In the genomic region with DNA sequence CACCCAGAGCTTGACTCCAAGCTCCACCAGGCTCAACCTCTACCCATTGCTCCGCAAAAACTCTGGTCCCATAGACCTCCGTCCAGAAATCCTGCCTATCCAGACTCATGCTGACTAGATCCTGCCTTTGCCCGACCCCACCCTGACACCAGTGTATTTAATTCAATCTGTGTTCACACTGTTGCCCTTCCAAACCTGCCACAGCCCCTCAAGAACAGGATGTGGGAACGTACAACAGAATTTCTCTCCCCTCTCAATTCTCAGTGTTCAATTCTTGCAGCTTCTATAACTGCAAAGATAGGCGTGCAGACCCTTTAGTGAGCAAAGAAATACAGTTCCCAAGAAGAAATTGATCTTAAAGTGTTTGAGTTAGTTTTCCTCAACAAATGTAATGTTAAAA, we compare ENCODE assay signal across 34 cellular contexts.
"Had no signal": no experiment of that assay in that cellular context is flagged by ENCODE, and none has a peak within 500 bp of the region (broad histone marks: within the 10 kb centered on the region; RNA-seq: fewer than 3 reads in every experiment).

No MANE protein-coding gene starts in this region.

- H3K27ac ChIP-seq: ascending aorta, cardiac muscle cell, VCaP had no signal

- H3K27me3 ChIP-seq: ascending aorta, cardiac muscle cell had no signal

- H3K9me3 ChIP-seq: ascending aorta had no signal

- H3K9me3 Mint-ChIP-seq: activated CD4-positive, alpha-beta memory T cell treated with anti-CD3 and anti-CD28 coated beads for 36 hours; activated CD4-positive, alpha-beta T cell treated with anti-CD3 and anti-CD28 coated beads, Interleukin-2, amount 10 ng/mL, durations not matched to agents 24 days and 14 days; activated naive CD8-positive, alpha-beta T cell treated with anti-CD3 and anti-CD28 coated beads, Interleukin-2, amount 10 ng/mL, durations not matched to agents 7 days and 5 days; activated T-helper 17 cell treated with anti-CD3 and anti-CD28 coated beads, Interleukin-2, amount 50 U/mL, for 72 hours; T-helper 1 cell treated with Interleukin-12 subunit alpha and Interleukin-12 subunit beta and Interleukin-4 antibody, amounts not matched to agents 30 μg/mL and 1 μg/mL, for 36 hours; T-helper 2 cell treated with Interferon-gamma antibody and Interleukin-4, amounts not matched to agents 5 μg/mL and 100 μg/mL, for 36 hours had no signal

- H3K4me3 ChIP-seq: ascending aorta, cardiac muscle cell had no signal

- DNase-seq: activated B cell treated with CpG ODN at 0.5 μM for 24 hours; activated CD4-positive, alpha-beta memory T cell treated with anti-CD3 and anti-CD28 coated beads for 36 hours; activated CD4-positive, alpha-beta T cell treated with anti-CD3 and anti-CD28 coated beads for 4 hours; activated CD4-positive, alpha-beta T cell treated with anti-CD3 and anti-CD28 coated beads, Interleukin-2, amount 10 ng/mL, durations not matched to agents 24 days and 14 days; activated CD4-positive, alpha-beta T cell treated with anti-CD3 and anti-CD28 coated beads, Interleukin-2, amount 50 U/mL, for 1 hour; activated CD4-positive, alpha-beta T cell treated with anti-CD3 and anti-CD28 coated beads, Interleukin-2, amount 50 U/mL, for 4 hours; activated CD4-positive, CD25-positive, alpha-beta regulatory T cell treated with anti-CD3 and anti-CD28 coated beads, Interleukin-2, amount 50 U/mL, for 72 hours; activated CD8-positive, alpha-beta memory T cell treated with anti-CD3 and anti-CD28 coated beads, Interleukin-2, amount 50 U/mL, for 4 hours; activated CD8-positive, alpha-beta T cell treated with anti-CD3 and anti-CD28 coated beads for 36 hours; activated effector memory CD4-positive, alpha-beta T cell treated with anti-CD3 and anti-CD28 coated beads, Interleukin-2, amount 50 U/mL, for 16 hours; activated gamma-delta T cell treated with Interleukin-2 at 50 U/mL for 16 hours; activated naive CD4-positive, alpha-beta T cell; activated naive CD4-positive, alpha-beta T cell treated with anti-CD3 and anti-CD28 coated beads for 36 hours; activated naive CD4-positive, alpha-beta T cell treated with anti-CD3 and anti-CD28 coated beads, Interleukin-2, amount 50 U/mL, for 16 hours; activated naive CD8-positive, alpha-beta T cell treated with anti-CD3 and anti-CD28 coated beads, Interleukin-2, amount 10 ng/mL, durations not matched to agents 7 days and 5 days; activated naive CD8-positive, alpha-beta T cell treated with anti-CD3 and anti-CD28 coated beads, Interleukin-2, amount 50 U/mL, for 24 hours; activated T-cell treated with anti-CD3 and anti-CD28 coated beads for 4 hours; activated T-cell treated with anti-CD3 and anti-CD28 coated beads, Interleukin-2, amount 50 U/mL, for 1 hour; activated T-cell treated with anti-CD3 and anti-CD28 coated beads, Interleukin-2, amount 50 U/mL, for 4 hours; activated T-cell treated with anti-CD3 and anti-CD28 coated beads, Interleukin-2, amount 50 U/mL, for 72 hours; amygdala; anterior cingulate cortex; cerebellar nuclear complex; T-helper 2 cell; T-helper 9 cell had no signal

- ATAC-seq: activated CD8-positive, alpha-beta T cell treated with anti-CD3 and anti-CD28 coated beads for 36 hours; activated naive CD8-positive, alpha-beta T cell treated with anti-CD3 and anti-CD28 coated beads, Interleukin-2, amount 50 U/mL, for 24 hours; activated T-cell treated with anti-CD3 and anti-CD28 coated beads, Interleukin-2, amount 50 U/mL, for 4 hours; activated T-helper 17 cell treated with anti-CD3 and anti-CD28 coated beads, Interleukin-2, amount 50 U/mL, for 72 hours had no signal

- H3K36me3 Mint-ChIP-seq: activated CD4-positive, alpha-beta memory T cell treated with anti-CD3 and anti-CD28 coated beads for 36 hours; activated naive CD8-positive, alpha-beta T cell; activated naive CD8-positive, alpha-beta T cell treated with anti-CD3 and anti-CD28 coated beads, Interleukin-2, amount 10 ng/mL, durations not matched to agents 7 days and 5 days; brain had no signal

- H3K36me3 ChIP-seq: ascending aorta, cardiac muscle cell had no signal

- H3K4me1 ChIP-seq: ascending aorta had no signal

- H3K27ac Mint-ChIP-seq: activated B cell treated with CpG ODN at 0.5 μM for 24 hours; activated CD4-positive, alpha-beta memory T cell treated with anti-CD3 and anti-CD28 coated beads for 36 hours; activated CD4-positive, alpha-beta T cell treated with anti-CD3 and anti-CD28 coated beads, Interleukin-2, amount 10 ng/mL, durations not matched to agents 24 days and 14 days; activated CD8-positive, alpha-beta T cell treated with anti-CD3 and anti-CD28 coated beads for 36 hours; activated naive CD4-positive, alpha-beta T cell treated with anti-CD3 and anti-CD28 coated beads for 36 hours; activated naive CD8-positive, alpha-beta T cell; activated naive CD8-positive, alpha-beta T cell treated with anti-CD3 and anti-CD28 coated beads, Interleukin-2, amount 10 ng/mL, durations not matched to agents 7 days and 5 days; activated naive CD8-positive, alpha-beta T cell treated with anti-CD3 and anti-CD28 coated beads, Interleukin-2, amount 50 U/mL, for 24 hours; activated T-cell treated with anti-CD3 and anti-CD28 coated beads, Interleukin-2, amount 50 U/mL, for 72 hours; activated T-helper 1 cell treated with anti-CD3 and anti-CD28 coated beads, Interleukin-12 subunit alpha, Interleukin-12 subunit beta, Interleukin-2, Interleukin-4 antibody, amounts not matched to agents 30 ng/mL and 10 ng/mL and 1 ng/mL, durations not matched to agents 14 hours and 24 hours and 36 hours; activated T-helper 17 cell treated with anti-CD3 and anti-CD28 coated beads, Interleukin-2, amount 50 U/mL, for 72 hours; T-helper 1 cell treated with Interleukin-12 subunit alpha and Interleukin-12 subunit beta and Interleukin-4 antibody, amounts not matched to agents 30 μg/mL and 1 μg/mL, for 36 hours; T-helper 2 cell treated with Interferon-gamma antibody and Interleukin-4, amounts not matched to agents 5 μg/mL and 100 μg/mL, for 36 hours had no signal
